In genomic region chr21:36980280-36981048, GRCh38 we compare ENCODE assay signal across 8 cellular contexts. TPM values are rescaled to one million over a fixed set of nuclear protein-coding genes. Genes with fewer than 3 reads are reported as not detected.
A peak's percentile ranks its signal among the peaks of the same experiment; 100 is the strongest.
DNase-seq lines count a peak whose midpoint lies in the region; ATAC-seq and TF ChIP-seq lines count a peak whose summit lies in the region.

No MANE protein-coding gene starts in this region.

- WGBS in gastroesophageal sphincter (ENCODE audit: low coverage in 1 of 2), 2 donors, result 18 to 23% methylated on average over 3 to 7 of the region's 53 CpGs

- no peaks in the 10 kb centered on the region for H3K36me3 Mint-ChIP-seq in activated B cell treated with CpG ODN at 0.5 μM for 24 hours (ENCODE audit: low read depth)

- POLR2A ChIA-PET in activated B cell treated with CpG ODN at 0.5 μM for 24 hours (lab: Charles Lee), result interaction anchor here (1.0 to 1.8 kb wide), 2 partner anchors 9 to 15 kb away, joined by 5 to 7 read pairs; no protein-coding TSS in a partner anchor

- no peaks in the 10 kb centered on the region for H3K79me2 ChIP-seq in parathyroid adenoma
- H3K79me2 ChIP-seq in Karpas-422 (ENCODE audit: low read length), result no peaks in the 10 kb centered on the region

- H2AFZ ChIP-seq in parathyroid adenoma (peak overlapping the region; percentile 80), Karpas-422 (ENCODE audit: low read length) (no peak overlapping the region)

- ATAC-seq in activated B cell treated with CpG ODN at 0.5 μM for 24 hours (ENCODE audit: low read depth), result peak; percentile 42
- peak; percentile 60 for ATAC-seq in gastroesophageal sphincter
- ATAC-seq in GM19463 (IDR thresholded peaks at IDR 0.05; ENCODE audit: unreplicated experiment), result no peak
- no peak for ATAC-seq in HG03280 (IDR thresholded peaks at IDR 0.05; ENCODE audit: unreplicated experiment)

- H3K27me3 ChIP-seq in gastroesophageal sphincter, result no peaks in the 10 kb centered on the region
- no peaks in the 10 kb centered on the region for H3K27me3 ChIP-seq in parathyroid adenoma (ENCODE audit: control insufficient read depth, insufficient read depth, low read length)
- 0 out of 2 replicates have a peak, but pooled peaks cover 2% of the 10 kb centered on the region for H3K27me3 ChIP-seq in Karpas-422 (ENCODE audit: low read length)

- peak overlapping the region; percentile 71 for H3K4me2 ChIP-seq in parathyroid adenoma (ENCODE audit: low read length)
- H3K4me2 ChIP-seq in Karpas-422 (ENCODE audit: low read depth, low read length, poor library complexity, severe bottlenecking), result no peak overlapping the region

- H3K4me3 ChIP-seq in gastroesophageal sphincter (peak overlapping the region; percentile 31 to 59), parathyroid adenoma (ENCODE audit: low read depth, low read length) (peak overlapping the region; percentile 49), Karpas-422 (ENCODE audit: low read length) (no peak overlapping the region)

- H3K9me3 Mint-ChIP-seq in activated B cell treated with CpG ODN at 0.5 μM for 24 hours, result no peaks in the 10 kb centered on the region

- no peaks in the 10 kb centered on the region for H3K9me2 ChIP-seq in Karpas-422 (replicated peaks; ENCODE audit: insufficient read depth, low read length)

- no peak for TF ChIP-seq POLR2A in gastroesophageal sphincter (IDR thresholded peaks at IDR 0.05)

- H4K20me1 ChIP-seq in Karpas-422 (ENCODE audit: insufficient read depth, low read depth, low read length), result no peaks in the 10 kb centered on the region

- CTCF ChIA-PET in activated B cell treated with CpG ODN at 0.5 μM for 24 hours (lab: Charles Lee), result interaction anchor here (1.0 to 2.3 kb wide), 3 partner anchors 9 to 29 kb away, joined by 3 to 17 read pairs (median 3); partner anchors contain the start of gene HLCS

- peaks cover 24% of the 10 kb centered on the region for H3K4me1 Mint-ChIP-seq in activated B cell treated with CpG ODN at 0.5 μM for 24 hours

- peak; percentile 35 for DNase-seq in activated T-cell treated with anti-CD3 and anti-CD28 coated beads, Interleukin-2, amount 50 U/mL, for 1 hour
- DNase-seq in activated T-cell treated with anti-CD3 and anti-CD28 coated beads for 4 hours (no peak), activated B cell treated with CpG ODN at 0.5 μM for 24 hours (no peak), Karpas-422 (no peak)

- peak overlapping the region in 2 of 4 donors; percentile 31 to 60 for H3K27ac ChIP-seq in gastroesophageal sphincter
- H3K27ac ChIP-seq in parathyroid adenoma, result peak overlapping the region; percentile 21
- no peak overlapping the region for H3K27ac ChIP-seq in Karpas-422 (ENCODE audit: low read length)

- H3K9me3 ChIP-seq in gastroesophageal sphincter, result no peaks in the 10 kb centered on the region
- H3K9me3 ChIP-seq in parathyroid adenoma (ENCODE audit: control insufficient read depth, low read length), result no peaks in the 10 kb centered on the region
- H3K9me3 ChIP-seq in Karpas-422 (ENCODE audit: low read length), result no peaks in the 10 kb centered on the region

- no peaks in the 10 kb centered on the region for H3K36me3 ChIP-seq in gastroesophageal sphincter
- no peaks in the 10 kb centered on the region for H3K36me3 ChIP-seq in parathyroid adenoma (ENCODE audit: control insufficient read depth, insufficient read depth, low read length)
- no peaks in the 10 kb centered on the region for H3K36me3 ChIP-seq in Karpas-422 (ENCODE audit: insufficient read depth, low read length)

- H3K27me3 Mint-ChIP-seq in activated B cell treated with CpG ODN at 0.5 μM for 24 hours, result peaks cover 4% of the 10 kb centered on the region

- H3K4me1 ChIP-seq in gastroesophageal sphincter (peaks cover 0 to 22% (median 10%) of the 10 kb centered on the region in 3 donors), parathyroid adenoma (peaks cover 2% of the 10 kb centered on the region), Karpas-422 (ENCODE audit: low read length) (peaks cover 15% of the 10 kb centered on the region)

- no peak for TF ChIP-seq EP300 in gastroesophageal sphincter (IDR thresholded peaks at IDR 0.05)

- H3K9ac ChIP-seq in parathyroid adenoma, result no peak overlapping the region
- no peak overlapping the region for H3K9ac ChIP-seq in Karpas-422 (ENCODE audit: low read length)

- H3K4me3 Mint-ChIP-seq in activated B cell treated with CpG ODN at 0.5 μM for 24 hours, result peak overlapping the region; percentile 81

- TF ChIP-seq CTCF in activated B cell treated with CpG ODN at 0.5 μM for 24 hours (IDR thresholded peaks at IDR 0.05) (no peak), gastroesophageal sphincter (IDR thresholded peaks at IDR 0.05) (peak in 2 of 4 experiments; percentile 11 to 20), parathyroid adenoma (IDR thresholded peaks at IDR 0.05) (no peak)

- intact Hi-C loops in activated B cell treated with CpG ODN at 0.5 μM for 24 hours (cut with micrococcal nuclease), result loop anchor here (10.0 kb wide), 1 partner anchor 826 kb away; the partner anchor contains the start of gene DOP1B

- H3K27ac Mint-ChIP-seq in activated B cell treated with CpG ODN at 0.5 μM for 24 hours, result peak overlapping the region; percentile 30

RNA-seq across cellular contexts. Expression of gene HLCS, which starts 14.0 kb away (rescaled TPM):
- total RNA-seq in activated B cell treated with CpG ODN at 0.5 μM for 24 hours, result 8.1 and 10.6 TPM in 2 replicates
- total RNA-seq in gastroesophageal sphincter, result 10 to 100 TPM; 14.4 to 33.3 (median 24.9) TPM
- 36.2 and 55.9 TPM in 2 replicates for total RNA-seq in Karpas-422 (2014; rRNA removed; shearing (Covaris generic); ENCODE audit: low replicate concordance)

RNA-seq across cellular contexts. Expression of gene RIPPLY3, which starts 26.0 kb away (rescaled TPM):
- not detected in 2 replicates for total RNA-seq in activated B cell treated with CpG ODN at 0.5 μM for 24 hours
- total RNA-seq in gastroesophageal sphincter, result not detected
- not detected in 2 replicates for total RNA-seq in Karpas-422 (2014; rRNA removed; shearing (Covaris generic); ENCODE audit: low replicate concordance)

Comparison
In these comparisons a context has a peak if more than half of its experiments do, and no peak if none do; other contexts are left out.
1. ATAC-seq: peak in activated B cell treated with CpG ODN at 0.5 μM for 24 hours (single experiment) and gastroesophageal sphincter (single experiment); none in GM19463 (single experiment) and HG03280 (single experiment).